11 cellular contexts compared by ENCODE assay signal in the genomic region with DNA sequence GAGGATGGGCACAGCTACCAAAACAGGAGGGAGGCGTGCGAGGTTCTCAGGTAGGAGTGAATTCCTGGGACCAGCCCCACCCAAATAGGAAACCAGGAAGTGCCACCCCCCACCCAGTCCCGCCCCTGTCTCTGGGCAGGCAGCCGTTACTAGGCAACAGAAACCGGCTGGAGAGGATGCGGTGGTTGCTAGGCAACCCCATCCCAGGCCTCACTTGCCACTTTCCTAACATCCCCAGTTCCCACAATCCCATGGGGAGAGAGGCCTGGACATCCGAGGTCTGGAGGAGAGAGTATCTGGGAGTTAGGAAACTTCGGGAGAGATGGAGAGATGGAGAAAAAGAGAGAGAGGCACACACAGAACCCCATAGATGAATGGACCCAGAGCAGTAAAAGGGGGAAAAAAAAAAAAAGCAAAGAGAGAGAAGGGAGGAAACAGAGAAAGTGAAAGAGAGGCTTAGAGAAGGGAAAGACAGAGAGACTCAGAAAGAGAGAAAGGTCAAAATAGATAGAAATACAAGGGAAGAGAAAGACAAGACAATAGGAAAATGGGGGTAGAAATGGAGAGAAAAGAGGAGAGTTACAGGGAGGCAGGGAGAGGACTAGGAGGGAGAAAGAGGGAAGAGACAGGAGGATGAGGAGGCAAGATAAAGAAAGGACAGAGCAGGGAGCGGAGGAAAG. TPM values are rescaled to one million over a fixed set of nuclear protein-coding genes. Genes with fewer than 3 reads are reported as not detected.
DNase-seq lines count a peak whose midpoint lies in the region; ATAC-seq, FAIRE-seq and TF ChIP-seq lines count a peak whose summit lies in the region.
"Had no signal": no experiment of that assay in that cellular context is flagged by ENCODE, and none has a peak within 500 bp of the region (broad histone marks: within the 10 kb centered on the region; RNA-seq: fewer than 3 reads in every experiment).

No MANE protein-coding gene starts in this region.

- H3K36me3 ChIP-seq in GM12878 (ENCODE audit: control insufficient read depth in 2 of 2, insufficient read depth in 2 of 2, low read length in 1 of 2) = no peaks in the 10 kb centered on the region
- H3K36me3 ChIP-seq in CD8-positive, alpha-beta memory T cell (ENCODE audit: insufficient read depth, low read length) = no peaks in the 10 kb centered on the region
- H3K36me3 ChIP-seq: lower lobe of right lung had no signal

- H3K79me2 ChIP-seq in GM12878 (ENCODE audit: control insufficient read depth, insufficient read depth, low read length) = no peaks in the 10 kb centered on the region

- no peak overlapping the region for H2AFZ ChIP-seq in GM12878 (ENCODE audit: control insufficient read depth, low read depth, low read length)

- POLR2A ChIA-PET in GM12878 (lab: Charles Lee) = interaction anchor here (0.6 kb wide), 1 partner anchor 165 kb away, joined by 3 read pairs; no protein-coding TSS in a partner anchor
- POLR2A ChIA-PET in CD8-positive, alpha-beta memory T cell (lab: Charles Lee) = no interaction called here

- no peak overlapping the region for H3K4me3 ChIP-seq in GM12878
- no peak overlapping the region for H3K4me3 ChIP-seq in CD8-positive, alpha-beta memory T cell (ENCODE audit: low read length)
- H3K4me3 ChIP-seq: lower lobe of right lung had no signal

- no peak overlapping the region for H3K27ac Mint-ChIP-seq in CD8-positive, alpha-beta memory T cell

- no peak overlapping the region for H3K9ac ChIP-seq in GM12878 (ENCODE audit: control insufficient read depth, insufficient read depth, low read length)

- peak; percentile 13 for DNase-seq in NCI-H2029 (lab: John Stamatoyannopoulos, UW)
- DNase-seq in NCI-H2029 treated with DMSO at 0.1 percent for 48 hours (lab: John Stamatoyannopoulos, UW) = no peak
- DNase-seq in NCI-H146 (lab: John Stamatoyannopoulos, UW) = peak; percentile 53
- no peak for DNase-seq in GM12878 (ENCODE audit: low read depth, low spot score)
- peak; percentile 39 for DNase-seq in occipital lobe (lab: John Stamatoyannopoulos, UW)
- DNase-seq in CD8-positive, alpha-beta memory T cell = no peak
- DNase-seq: lower lobe of right lung; stimulated activated CD4-positive, alpha-beta T cell treated with anti-CD3 and anti-CD28 coated beads, Interleukin-15, amount 100 ng/mL, for 24 hours; trophoblast cell had no signal

- no peaks in the 10 kb centered on the region for H3K36me3 Mint-ChIP-seq in CD8-positive, alpha-beta memory T cell

- no peak for TF ChIP-seq RAD21 in GM12878 (IDR thresholded peaks at IDR 0.05; ENCODE audit: insufficient read depth, low read depth, low read length)

- TF ChIP-seq EP300 in GM12878 (IDR thresholded peaks at IDR 0.05; ENCODE audit: borderline replicate concordance in 1 of 2, control insufficient read depth in 1 of 2, low read depth in 2 of 2, low read length in 2 of 2) = no peak

- no peaks in the 10 kb centered on the region for H3K9me3 Mint-ChIP-seq in CD8-positive, alpha-beta memory T cell

- TF ChIP-seq POLR2A in GM12878 (IDR thresholded peaks at IDR 0.05; ENCODE audit: low read depth, low read length) = no peak

- FAIRE-seq in GM12878 (lab: Jason Lieb, UNC) = no peak

- intact Hi-C loops in GM12878 (cut with micrococcal nuclease; ENCODE audit: unreplicated experiment) = no loop called here

- H4K20me1 ChIP-seq in GM12878 (ENCODE audit: control insufficient read depth, insufficient read depth) = no peaks in the 10 kb centered on the region

- ATAC-seq in GM12878 (peak; percentile 49; the same call in 1 of the 3 replicates), HG03469 (IDR thresholded peaks at IDR 0.05; ENCODE audit: unreplicated experiment) (no peak), GM18519 (IDR thresholded peaks at IDR 0.05; ENCODE audit: low FRiP score, unreplicated experiment) (no peak)
- ATAC-seq: lower lobe of right lung had no signal

- H3K4me1 ChIP-seq in GM12878 (ENCODE audit: control insufficient read depth, insufficient read depth, low read length) = no peaks in the 10 kb centered on the region
- H3K4me1 ChIP-seq in CD8-positive, alpha-beta memory T cell (ENCODE audit: insufficient read depth, low read length) = no peaks in the 10 kb centered on the region
- H3K4me1 ChIP-seq: lower lobe of right lung had no signal

- H3K27ac ChIP-seq in GM12878 (ENCODE audit: control insufficient read depth, insufficient read depth) = no peak overlapping the region
- H3K27ac ChIP-seq in CD8-positive, alpha-beta memory T cell (ENCODE audit: low read depth, low read length) = no peak overlapping the region
- H3K27ac ChIP-seq: lower lobe of right lung had no signal

- WGBS in GM12878 (ENCODE audit: insufficient coverage, insufficient replicate concordance, low lambda C conversion rate, missing lambda C conversion rate) = 10% methylated on average over 9 of the region's 9 CpGs

- in situ Hi-C loops in GM12878 (cut with MboI) = no loop called here

- CTCF ChIA-PET in GM12878 (lab: Yijun Ruan, JAX) = interaction anchor here (1.0 kb wide), 1 partner anchor 372 kb away, joined by 3 read pairs; no protein-coding TSS in a partner anchor
- CTCF ChIA-PET in CD8-positive, alpha-beta memory T cell (lab: Charles Lee) = no interaction called here

- H3K9me3 ChIP-seq in GM12878 (replicated peaks; ENCODE audit: control insufficient read depth, insufficient read depth, low read length) = no peaks in the 10 kb centered on the region
- no peaks in the 10 kb centered on the region for H3K9me3 ChIP-seq in CD8-positive, alpha-beta memory T cell (ENCODE audit: low read length)
- H3K9me3 ChIP-seq: lower lobe of right lung had no signal

- H3K4me1 Mint-ChIP-seq in CD8-positive, alpha-beta memory T cell = no peaks in the 10 kb centered on the region

- BruUV-seq in GM12878 (replicated peaks; lab: Mats Ljungman, UMichigan) = no TSS peak

- H3K27me3 Mint-ChIP-seq in CD8-positive, alpha-beta memory T cell = peaks cover 8 to 25% of the 10 kb centered on the region in 2 donors

- H3K4me2 ChIP-seq in GM12878 (ENCODE audit: control insufficient read depth, insufficient read depth) = no peak overlapping the region

- TF ChIP-seq CTCF in GM12878 (IDR thresholded peaks at IDR 0.05 in 2 of 3, conservative IDR thresholded peaks at IDR 0.05 in 1 of 3; ENCODE audit: control insufficient read depth in 2 of 3, extremely low read depth in 1 of 3, insufficient read depth in 1 of 3, low read depth in 3 of 3, low read length in 3 of 3) = no peak

- RAD21 ChIA-PET in GM12878 (lab: Charles Lee; ENCODE audit: unreplicated experiment) = interaction anchor here (0.6 kb wide), 1 partner anchor 191 kb away, joined by 3 read pairs; no protein-coding TSS in a partner anchor

- H3K27me3 ChIP-seq in GM12878 (replicated peaks in 1 of 2; ENCODE audit: control insufficient read depth in 2 of 2, insufficient read depth in 2 of 2, low read length in 1 of 2) = peaks cover 15 to 17% of the 10 kb centered on the region in 2 experiments
- peaks cover 16% of the 10 kb centered on the region for H3K27me3 ChIP-seq in CD8-positive, alpha-beta memory T cell (ENCODE audit: insufficient read depth, low read length, poor library complexity, severe bottlenecking)

- SMC1A ChIA-PET in GM12878 (lab: Charles Lee; ENCODE audit: uncharacterized antibody, unreplicated experiment) = no interaction called here

- H3K4me3 Mint-ChIP-seq in CD8-positive, alpha-beta memory T cell = no peak overlapping the region

TF ChIP-seq in GM12878, 131 proteins besides CTCF, POLR2A, EP300 and RAD21 (continues in another document):
- TF ChIP-seq CREB1 (IDR thresholded peaks at IDR 0.05; ENCODE audit: low read depth) (no peak), IKZF1 (conservative IDR thresholded peaks at IDR 0.05) (no peak), BMI1 (IDR thresholded peaks at IDR 0.05; ENCODE audit: borderline replicate concordance) (peak; percentile 84), TARDBP (IDR thresholded peaks at IDR 0.05; ENCODE audit: borderline replicate concordance) (no peak)

RNA-seq across cellular contexts. Expression of a gene that starts 3.8 kb away (rescaled TPM):
- 0.17 and 0.31 TPM in 2 replicates for total RNA-seq in GM12878 (2013; cell fraction: nucleolus; rRNA removed)
- total RNA-seq in GM12878 (2014; rRNA removed) (0.05 and 0.06 TPM in 2 replicates), GM12878 (2014; rRNA removed; fragmentation: Illumina TruSeq; extraction: Trizol) (not detected in 2 replicates), GM12878 (2021) (0.19 and 0.23 TPM in 2 replicates), occipital lobe (20.0 TPM)
- polyA plus RNA-seq in GM12878 (2011; ENCODE audit: low read depth) = not detected
- polyA plus RNA-seq in GM12878 (2011; rRNA removed) (0.03 and 0.04 TPM in 2 replicates), GM12878 (2014; fragmentation: Illumina TruSeq; extraction: Trizol) (0.07 TPM in 1 of 2 replicates, not detected in the other), GM12878 (2014; fragmentation: Nextera tagmentation; extraction: Ambion mirVana) (under 1 TPM in 1 of 2 experiments, not detected in 1; 0.04 TPM), GM12878 (2014; rRNA removed) (0.15 and 0.23 TPM in 2 replicates), GM12878 (2016; fragmentation: Nextera tagmentation; extraction: Ambion mirVana) (under 1 TPM in 1 of 2 experiments, not detected in 1; 0.08 TPM)
- 0.04 and 0.07 TPM in 2 replicates for polyA plus RNA-seq in GM12878 (2011; cell fraction: cytosol; rRNA removed)
- 0.31 and 0.44 TPM in 2 replicates for polyA plus RNA-seq in GM12878 (2011; cell fraction: nucleus; rRNA removed)
- 0.18 and 0.19 TPM in 2 replicates for polyA plus RNA-seq in GM12878 (2012)
- not detected in 2 replicates for polyA minus RNA-seq in GM12878 (2011; rRNA and poly(A)+ RNA removed)
- polyA minus RNA-seq in GM12878 (2011; cell fraction: cytosol; rRNA and poly(A)+ RNA removed) = not detected in 2 replicates
- polyA minus RNA-seq in GM12878 (2011; cell fraction: nucleus; rRNA and poly(A)+ RNA removed) = 0.10 and 0.12 TPM in 2 replicates
- under 1 TPM; 0.31 to 0.39 TPM for total RNA-seq in CD8-positive, alpha-beta memory T cell
- not detected for polyA plus RNA-seq in CD8-positive, alpha-beta memory T cell

RNA-seq across cellular contexts. Expression of a gene that starts 9.8 kb away (rescaled TPM):
- total RNA-seq in GM12878 (2013; cell fraction: nucleolus; rRNA removed) = 27.4 and 34.0 TPM in 2 replicates
- total RNA-seq in GM12878 (2014; rRNA removed) (12.6 and 15.4 TPM in 2 replicates), GM12878 (2014; rRNA removed; fragmentation: Illumina TruSeq; extraction: Trizol) (5.3 and 5.9 TPM in 2 replicates), GM12878 (2021) (17.6 and 18.9 TPM in 2 replicates), occipital lobe (11.1 TPM)
- 3.0 TPM for polyA plus RNA-seq in GM12878 (2011; ENCODE audit: low read depth)
- polyA plus RNA-seq in GM12878 (2011; rRNA removed) (2.1 and 7.9 TPM in 2 replicates), GM12878 (2014; fragmentation: Illumina TruSeq; extraction: Trizol) (1.2 and 5.4 TPM in 2 replicates), GM12878 (2014; fragmentation: Nextera tagmentation; extraction: Ambion mirVana) (under 1 TPM; 0.32 to 0.55 TPM), GM12878 (2014; rRNA removed) (14.9 and 17.7 TPM in 2 replicates), GM12878 (2016; fragmentation: Nextera tagmentation; extraction: Ambion mirVana) (10 to 100 TPM; 20.9 to 25.6 TPM)
- 14.1 and 19.8 TPM in 2 replicates for polyA plus RNA-seq in GM12878 (2011; cell fraction: cytosol; rRNA removed)
- 19.9 and 22.1 TPM in 2 replicates for polyA plus RNA-seq in GM12878 (2011; cell fraction: nucleus; rRNA removed)
- polyA plus RNA-seq in GM12878 (2012) = 8.1 and 9.7 TPM in 2 replicates
- polyA minus RNA-seq in GM12878 (2011; rRNA and poly(A)+ RNA removed) = 14.7 and 27.5 TPM in 2 replicates
- polyA minus RNA-seq in GM12878 (2011; cell fraction: cytosol; rRNA and poly(A)+ RNA removed) = 12.2 and 13.9 TPM in 2 replicates
- polyA minus RNA-seq in GM12878 (2011; cell fraction: nucleus; rRNA and poly(A)+ RNA removed) = 7.3 and 12.0 TPM in 2 replicates
- 10 to 100 TPM; 18.8 to 21.9 TPM for total RNA-seq in CD8-positive, alpha-beta memory T cell
- polyA plus RNA-seq in CD8-positive, alpha-beta memory T cell = 24.9 TPM

Comparison
In these comparisons a context has a peak if more than half of its experiments do, and no peak if none do; other contexts are left out.
1. DNase-seq: peak in NCI-H2029 (single experiment), NCI-H146 (single experiment) and occipital lobe (single experiment); none in NCI-H2029 treated with DMSO at 0.1 percent for 48 hours (single experiment), GM12878 (single experiment) and CD8-positive, alpha-beta memory T cell (0 of 5).
2. RNA of a gene that starts 3.8 kb away (total RNA-seq): 20.0 TPM in occipital lobe (single experiment); 0.31 to 0.39 TPM in CD8-positive, alpha-beta memory T cell and 0.05 to 0.31 TPM in GM12878; every median in the first group is over 10 times any median in the second.